In the genomic region with DNA sequence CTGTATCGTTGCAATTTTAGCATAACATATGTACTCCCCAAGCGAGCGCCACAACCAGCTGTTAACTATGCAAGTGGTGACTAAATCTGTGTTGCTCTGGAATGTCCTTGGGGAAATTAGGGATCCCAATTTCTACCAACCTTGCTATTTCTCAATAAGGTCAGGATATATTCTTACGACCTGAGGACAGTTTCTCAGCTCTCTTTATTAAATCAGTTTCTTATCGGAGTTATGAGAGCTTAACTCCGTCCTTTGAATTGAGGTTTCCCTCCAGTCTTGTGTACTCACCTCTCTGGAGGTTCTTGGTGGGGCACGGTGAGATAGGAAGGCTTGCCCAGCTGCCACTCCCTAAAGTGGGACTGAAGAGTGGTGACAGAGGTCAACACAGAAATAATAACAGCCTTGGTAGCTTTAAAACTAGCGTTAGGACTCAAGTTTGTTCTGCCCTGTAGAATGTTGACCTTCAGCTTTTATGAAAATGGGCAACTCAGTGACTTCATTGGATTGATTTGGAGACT, we compare ENCODE assay signal across 8 cellular contexts. TPM values are rescaled to one million over a fixed set of nuclear protein-coding genes. Genes with fewer than 3 reads are reported as not detected.
DNase-seq lines count a peak whose midpoint lies in the region; ATAC-seq and TF ChIP-seq lines count a peak whose summit lies in the region.

No MANE protein-coding gene starts in this region.

- no peak for TF ChIP-seq POLR2A in ovary (IDR thresholded peaks at IDR 0.05)

- TF ChIP-seq EP300 in ovary (IDR thresholded peaks at IDR 0.05) = no peak

- no peak overlapping the region for H2AFZ ChIP-seq in OCI-LY3 (ENCODE audit: low read depth, low read length)

- H3K4me3 ChIP-seq in OCI-LY3 (ENCODE audit: low read length) (peak overlapping the region; percentile 95), epithelial cell of esophagus (ENCODE audit: low read length) (peak overlapping the region; percentile 88), ovary (peak overlapping the region; percentile 73)

- H3K9ac ChIP-seq in OCI-LY3 (ENCODE audit: low read length) = peak overlapping the region; percentile 98

- H3K9me3 ChIP-seq in OCI-LY3 (ENCODE audit: insufficient read depth, low read length) = no peaks in the 10 kb centered on the region
- no peaks in the 10 kb centered on the region for H3K9me3 ChIP-seq in ovary

- H3K79me2 ChIP-seq in OCI-LY3 (ENCODE audit: low read length) = peaks cover 59% of the 10 kb centered on the region

- WGBS in ovary, 3 donors = 7 to 15% (median 7%) methylated on average over 8 of the region's 8 CpGs

- H4K20me1 ChIP-seq in OCI-LY3 (ENCODE audit: insufficient read depth, low read length) = peaks cover 14% of the 10 kb centered on the region

- no peak for ATAC-seq in HG03196 (IDR thresholded peaks at IDR 0.05; ENCODE audit: unreplicated experiment)

- DNase-seq in ELR (ENCODE audit: low read depth) = peak; percentile 45
- DNase-seq in epithelial cell of esophagus (ENCODE audit: low read depth) = no peak
- no peak for DNase-seq in ovary
- no peak for DNase-seq in activated CD4-positive, CD25-positive, alpha-beta regulatory T cell treated with anti-CD3 and anti-CD28 coated beads, Interleukin-2, amount 50 U/mL, for 72 hours
- DNase-seq in CD1c-positive myeloid dendritic cell (ENCODE audit: extremely low spot score) = no peak
- DNase-seq in 8988T = no peak

- peak overlapping the region; percentile 94 for H3K4me2 ChIP-seq in OCI-LY3 (ENCODE audit: low read length)

- H3K4me1 ChIP-seq in OCI-LY3 (ENCODE audit: low read length) (peaks cover 21% of the 10 kb centered on the region), ovary (ENCODE audit: insufficient read depth) (peaks cover 1% of the 10 kb centered on the region)

- peak overlapping the region; percentile 91 for H3K27ac ChIP-seq in OCI-LY3 (ENCODE audit: low read length)
- H3K27ac ChIP-seq in ovary = peak overlapping the region; percentile 74 to 95

- H3K27me3 ChIP-seq in OCI-LY3 (ENCODE audit: low read depth, low read length) (no peaks in the 10 kb centered on the region), ovary (no peaks in the 10 kb centered on the region)

- no peak for TF ChIP-seq CTCF in OCI-LY3 (IDR thresholded peaks at IDR 0.05; ENCODE audit: low read depth, low read length)
- no peak for TF ChIP-seq CTCF in epithelial cell of esophagus (IDR thresholded peaks at IDR 0.05; ENCODE audit: insufficient read depth, low read depth, low read length, missing control alignments)
- no peak for TF ChIP-seq CTCF in ovary (IDR thresholded peaks at IDR 0.05)

- intact Hi-C loops in ovary (cut with DNase I) = loop anchor here in 1 of 4 donors (5.0 kb wide), 1 partner anchor 69 kb away; the partner anchor contains the start of gene PPP1R18

- H3K36me3 ChIP-seq in OCI-LY3 (replicated peaks; ENCODE audit: low read depth, low read length) = peaks cover 40% of the 10 kb centered on the region
- no peaks in the 10 kb centered on the region for H3K36me3 ChIP-seq in ovary

RNA-seq across cellular contexts. Expression of gene MRPS18B, which starts 0.7 kb away (rescaled TPM):
- total RNA-seq in ovary = 10 to 100 TPM; 40.7 to 61.4 (median 52.9) TPM
- 10 to 100 TPM; 62.4 to 69.0 TPM for polyA plus RNA-seq in ovary

RNA-seq across cellular contexts. Expression of gene PPP1R10, which starts 1.3 kb away (rescaled TPM):
- 100 to 1,000 TPM in 1 of 7 donors, 10 to 100 TPM in 6; 44.7 to 106 (median 76.0) TPM for total RNA-seq in ovary
- polyA plus RNA-seq in ovary = 10 to 100 TPM; 34.7 to 88.3 TPM

RNA-seq across cellular contexts. Expression of gene ATAT1, which starts 8.3 kb away (rescaled TPM):
- 10 to 100 TPM in 4 of 7 donors, 1 to 10 TPM in 3; 5.6 to 20.5 (median 11.4) TPM for total RNA-seq in ovary
- polyA plus RNA-seq in ovary = 10 to 100 TPM in 1 of 2 donors, 1 to 10 TPM in 1; 9.2 to 18.6 TPM

RNA-seq across cellular contexts. Expression of gene C6orf136, which starts 28.6 kb away (rescaled TPM):
- 10 to 100 TPM in 6 of 7 donors, 1 to 10 TPM in 1; 6.0 to 20.0 (median 14.8) TPM for total RNA-seq in ovary
- 1 to 10 TPM; 6.4 to 9.3 TPM for polyA plus RNA-seq in ovary

RNA-seq across cellular contexts. Expression of gene ABCF1, which starts 47.1 kb away (rescaled TPM):
- total RNA-seq in ovary = 10 to 100 TPM; 16.3 to 50.5 (median 36.0) TPM
- polyA plus RNA-seq in ovary = 10 to 100 TPM; 18.8 to 60.6 TPM
